ENCODE assay signal across 28 cellular contexts in genomic region chr14:49792618-49793017, GRCh38.
"Had no signal": no experiment of that assay in that cellular context is flagged by ENCODE, and none has a peak within 500 bp of the region (broad histone marks: within the 10 kb centered on the region; RNA-seq: fewer than 3 reads in every experiment).

No MANE protein-coding gene starts in this region.

- H3K4me3 ChIP-seq: adrenal gland, ascending aorta, vagina had no signal

- H3K27me3 Mint-ChIP-seq: activated CD4-positive, alpha-beta T cell treated with anti-CD3 and anti-CD28 coated beads, Interleukin-2, amount 10 ng/mL, durations not matched to agents 7 days and 5 days; activated CD8-positive, alpha-beta T cell treated with anti-CD3 and anti-CD28 coated beads for 36 hours; activated T-helper 17 cell treated with anti-CD3 and anti-CD28 coated beads, Interleukin-2, amount 50 U/mL, for 72 hours; brain; stimulated activated memory B cell treated with anti-CD40 and anti-IgM and Interleukin-4, amounts not matched to agents 10 μg/mL and 1 μg/mL and 100 μg/mL, for 72 hours; stimulated activated naive CD8-positive, alpha-beta T cell treated with anti-CD3 and anti-CD28 coated beads, Interleukin-15, amount 100 ng/mL, for 72 hours; type B pancreatic cell had no signal

- H3K27ac Mint-ChIP-seq: activated naive CD4-positive, alpha-beta T cell treated with anti-CD3 and anti-CD28 coated beads, Interleukin-2, amount 50 U/mL, for 72 hours; activated T-helper 17 cell treated with anti-CD3 and anti-CD28 coated beads, Interleukin-2, amount 50 U/mL, for 72 hours; nephron; stimulated activated memory B cell treated with anti-CD40 and anti-IgM and Interleukin-4, amounts not matched to agents 10 μg/mL and 1 μg/mL and 100 μg/mL, for 72 hours; type B pancreatic cell had no signal

- H3K4me1 ChIP-seq: adrenal gland, ascending aorta, vagina had no signal

- H3K4me3 Mint-ChIP-seq: activated CD4-positive, alpha-beta T cell treated with anti-CD3 and anti-CD28 coated beads, Interleukin-2, amount 10 ng/mL, durations not matched to agents 7 days and 5 days; activated CD8-positive, alpha-beta T cell treated with anti-CD3 and anti-CD28 coated beads for 36 hours; activated T-cell treated with anti-CD3 and anti-CD28 coated beads, Interleukin-2, amount 50 U/mL, for 4 hours; activated T-helper 17 cell treated with anti-CD3 and anti-CD28 coated beads, Interleukin-2, amount 50 U/mL, for 72 hours; brain; nephron; stimulated activated memory B cell treated with anti-CD40 and anti-IgM and Interleukin-4, amounts not matched to agents 10 μg/mL and 1 μg/mL and 100 μg/mL, for 72 hours; stimulated activated naive CD8-positive, alpha-beta T cell treated with anti-CD3 and anti-CD28 coated beads, Interleukin-15, amount 100 ng/mL, for 72 hours; type B pancreatic cell had no signal

- H3K4me1 Mint-ChIP-seq: activated CD4-positive, alpha-beta T cell treated with anti-CD3 and anti-CD28 coated beads, Interleukin-2, amount 10 ng/mL, durations not matched to agents 7 days and 5 days; brain; nephron; stimulated activated memory B cell treated with anti-CD40 and anti-IgM and Interleukin-4, amounts not matched to agents 10 μg/mL and 1 μg/mL and 100 μg/mL, for 72 hours; stimulated activated naive CD8-positive, alpha-beta T cell treated with anti-CD3 and anti-CD28 coated beads, Interleukin-15, amount 100 ng/mL, for 72 hours had no signal

- ATAC-seq: activated CD8-positive, alpha-beta T cell treated with anti-CD3 and anti-CD28 coated beads for 36 hours; activated naive CD4-positive, alpha-beta T cell treated with anti-CD3 and anti-CD28 coated beads, Interleukin-2, amount 50 U/mL, for 72 hours; activated T-cell treated with anti-CD3 and anti-CD28 coated beads, Interleukin-2, amount 50 U/mL, for 4 hours; activated T-helper 17 cell treated with anti-CD3 and anti-CD28 coated beads, Interleukin-2, amount 50 U/mL, for 72 hours; left cardiac atrium; sciatic nerve; stimulated activated memory B cell treated with anti-CD40 and anti-IgM and Interleukin-4, amounts not matched to agents 10 μg/mL and 1 μg/mL and 100 μg/mL, for 72 hours; stimulated activated naive CD8-positive, alpha-beta T cell treated with anti-CD3 and anti-CD28 coated beads, Interleukin-15, amount 100 ng/mL, for 72 hours had no signal

- H3K9me3 Mint-ChIP-seq: activated CD4-positive, alpha-beta T cell treated with anti-CD3 and anti-CD28 coated beads, Interleukin-2, amount 10 ng/mL, durations not matched to agents 7 days and 5 days; activated CD8-positive, alpha-beta T cell treated with anti-CD3 and anti-CD28 coated beads for 36 hours; activated naive CD4-positive, alpha-beta T cell treated with anti-CD3 and anti-CD28 coated beads, Interleukin-2, amount 50 U/mL, for 72 hours; activated T-cell treated with anti-CD3 and anti-CD28 coated beads, Interleukin-2, amount 50 U/mL, for 4 hours; activated T-helper 17 cell treated with anti-CD3 and anti-CD28 coated beads, Interleukin-2, amount 50 U/mL, for 72 hours; brain; nephron; stimulated activated memory B cell treated with anti-CD40 and anti-IgM and Interleukin-4, amounts not matched to agents 10 μg/mL and 1 μg/mL and 100 μg/mL, for 72 hours; stimulated activated naive CD8-positive, alpha-beta T cell treated with anti-CD3 and anti-CD28 coated beads, Interleukin-15, amount 100 ng/mL, for 72 hours; type B pancreatic cell had no signal

- H3K9me3 ChIP-seq: adrenal gland, ascending aorta, neutrophil, vagina had no signal

- DNase-seq: activated CD4-positive, alpha-beta T cell treated with anti-CD3 and anti-CD28 coated beads, Interleukin-2, amount 10 ng/mL, durations not matched to agents 7 days and 5 days; activated CD4-positive, CD25-positive, alpha-beta regulatory T cell treated with anti-CD3 and anti-CD28 coated beads, Interleukin-2, amount 50 U/mL, for 72 hours; activated CD8-positive, alpha-beta T cell treated with anti-CD3 and anti-CD28 coated beads for 36 hours; activated gamma-delta T cell treated with Interleukin-2 at 50 U/mL for 16 hours; activated T-cell treated with anti-CD3 and anti-CD28 coated beads, Interleukin-2, amount 50 U/mL, for 4 hours; adrenal gland; cortex of kidney; head of caudate nucleus; hippocampal formation; left cardiac atrium; small intestine; stimulated activated CD4-positive, alpha-beta T cell treated with anti-CD3 and anti-CD28 coated beads, Interleukin-1b, Interleukin-23, amount 100 ng/mL, for 48 hours; stimulated activated CD4-positive, alpha-beta T cell treated with anti-CD3 and anti-CD28 coated beads, Interleukin-4, amount 100 ng/mL, for 4 hours; stimulated activated CD8-positive, alpha-beta memory T cell treated with anti-CD3 and anti-CD28 coated beads, Interleukin-4, amount 100 ng/mL, for 48 hours; stimulated activated naive CD8-positive, alpha-beta T cell treated with anti-CD3 and anti-CD28 coated beads, Interleukin-15, amount 100 ng/mL, for 72 hours; substantia nigra; T-helper 9 cell; WERI-Rb-1 had no signal

- H3K27ac ChIP-seq: ascending aorta, neutrophil, vagina, WERI-Rb-1 had no signal

- H3K27me3 ChIP-seq: adrenal gland, ascending aorta, neutrophil, vagina had no signal
